10 cellular contexts compared by ENCODE assay signal in genomic region chr2:239751719-239752355, GRCh38.
A peak's percentile ranks its signal among the peaks of the same experiment; 100 is the strongest.
DNase-seq lines count a peak whose midpoint lies in the region; ATAC-seq and TF ChIP-seq lines count a peak whose summit lies in the region.
"Had no signal": no experiment of that assay in that cellular context is flagged by ENCODE, and none has a peak within 500 bp of the region (broad histone marks: within the 10 kb centered on the region; RNA-seq: fewer than 3 reads in every experiment).

No MANE protein-coding gene starts in this region.

- intact Hi-C loops in activated T-helper 2 cell treated with anti-CD3 and anti-CD28 coated beads, Interferon-gamma antibody, Interleukin-2, Interleukin-4, amounts not matched to agents 10 μg/mL and 5 μg/mL and 100 μg/mL, durations not matched to agents 14 hours and 24 hours and 36 hours (cut with micrococcal nuclease): no loop called here

- no peak overlapping the region for H3K27ac Mint-ChIP-seq in activated naive CD8-positive, alpha-beta T cell treated with anti-CD3 and anti-CD28 coated beads for 36 hours
- no peak overlapping the region for H3K27ac Mint-ChIP-seq in natural killer cell treated with Interleukin-12 subunit alpha and Interleukin-12 subunit beta and Interleukin-15 and Interleukin-18, amount 100 ng/mL, for 72 hours
- H3K27ac Mint-ChIP-seq in activated T-helper 2 cell treated with anti-CD3 and anti-CD28 coated beads, Interferon-gamma antibody, Interleukin-2, Interleukin-4, amounts not matched to agents 10 μg/mL and 5 μg/mL and 100 μg/mL, durations not matched to agents 14 hours and 24 hours and 36 hours: no peak overlapping the region

- peaks cover 27% of the 10 kb centered on the region for H3K4me1 ChIP-seq in SJSA1 (replicated peaks)

- DNase-seq in AG10803 (ENCODE audit: low read depth): peak; percentile 10
- DNase-seq in SJSA1 (ENCODE audit: low read depth in 1 of 2, low spot score in 2 of 2): peak in 1 of 2 experiments; percentile 52
- peak; percentile 45 for DNase-seq in activated naive CD8-positive, alpha-beta T cell treated with anti-CD3 and anti-CD28 coated beads for 36 hours
- DNase-seq in natural killer cell treated with Interleukin-12 subunit alpha and Interleukin-12 subunit beta and Interleukin-15 and Interleukin-18, amount 100 ng/mL, for 72 hours (ENCODE audit: low spot score): no peak
- DNase-seq in activated T-helper 2 cell treated with anti-CD3 and anti-CD28 coated beads, Interferon-gamma antibody, Interleukin-2, Interleukin-4, amounts not matched to agents 10 μg/mL and 5 μg/mL and 100 μg/mL, durations not matched to agents 14 hours and 24 hours and 36 hours (ENCODE audit: low spot score): no peak
- no peak for DNase-seq in NCI-H1092 (lab: John Stamatoyannopoulos, UW)
- no peak for DNase-seq in NCI-H2029 (lab: John Stamatoyannopoulos, UW)
- DNase-seq: islet precursor cell, NCI-H2081 treated with DMSO at 0.1 percent for 48 hours had no signal

- ATAC-seq in natural killer cell treated with Interleukin-12 subunit alpha and Interleukin-12 subunit beta and Interleukin-15 and Interleukin-18, amount 100 ng/mL, for 72 hours: peak; percentile 8 to 17
- ATAC-seq in HG02798 (IDR thresholded peaks at IDR 0.05; ENCODE audit: poor library complexity, unreplicated experiment): no peak

- H3K27me3 Mint-ChIP-seq in activated naive CD8-positive, alpha-beta T cell treated with anti-CD3 and anti-CD28 coated beads for 36 hours: no peaks in the 10 kb centered on the region
- H3K27me3 Mint-ChIP-seq in natural killer cell treated with Interleukin-12 subunit alpha and Interleukin-12 subunit beta and Interleukin-15 and Interleukin-18, amount 100 ng/mL, for 72 hours: peaks cover 15 to 19% of the 10 kb centered on the region in 2 donors
- H3K27me3 Mint-ChIP-seq in activated T-helper 2 cell treated with anti-CD3 and anti-CD28 coated beads, Interferon-gamma antibody, Interleukin-2, Interleukin-4, amounts not matched to agents 10 μg/mL and 5 μg/mL and 100 μg/mL, durations not matched to agents 14 hours and 24 hours and 36 hours (ENCODE audit: low read depth): no peaks in the 10 kb centered on the region

- no peak overlapping the region for H3K4me3 Mint-ChIP-seq in activated naive CD8-positive, alpha-beta T cell treated with anti-CD3 and anti-CD28 coated beads for 36 hours
- no peak overlapping the region for H3K4me3 Mint-ChIP-seq in natural killer cell treated with Interleukin-12 subunit alpha and Interleukin-12 subunit beta and Interleukin-15 and Interleukin-18, amount 100 ng/mL, for 72 hours
- no peak overlapping the region for H3K4me3 Mint-ChIP-seq in activated T-helper 2 cell treated with anti-CD3 and anti-CD28 coated beads, Interferon-gamma antibody, Interleukin-2, Interleukin-4, amounts not matched to agents 10 μg/mL and 5 μg/mL and 100 μg/mL, durations not matched to agents 14 hours and 24 hours and 36 hours (ENCODE audit: low read depth)

- H3K9me3 Mint-ChIP-seq in activated naive CD8-positive, alpha-beta T cell treated with anti-CD3 and anti-CD28 coated beads for 36 hours: no peaks in the 10 kb centered on the region
- no peaks in the 10 kb centered on the region for H3K9me3 Mint-ChIP-seq in natural killer cell treated with Interleukin-12 subunit alpha and Interleukin-12 subunit beta and Interleukin-15 and Interleukin-18, amount 100 ng/mL, for 72 hours
- H3K9me3 Mint-ChIP-seq in activated T-helper 2 cell treated with anti-CD3 and anti-CD28 coated beads, Interferon-gamma antibody, Interleukin-2, Interleukin-4, amounts not matched to agents 10 μg/mL and 5 μg/mL and 100 μg/mL, durations not matched to agents 14 hours and 24 hours and 36 hours: no peaks in the 10 kb centered on the region

- H3K9me3 ChIP-seq in SJSA1 (replicated peaks): no peaks in the 10 kb centered on the region

- H3K27me3 ChIP-seq in SJSA1 (replicated peaks): no peaks in the 10 kb centered on the region

- no peak overlapping the region for H3K4me3 ChIP-seq in AG10803 (ENCODE audit: low read length)
- no peak overlapping the region for H3K4me3 ChIP-seq in SJSA1

- H3K36me3 Mint-ChIP-seq in activated naive CD8-positive, alpha-beta T cell treated with anti-CD3 and anti-CD28 coated beads for 36 hours: no peaks in the 10 kb centered on the region
- no peaks in the 10 kb centered on the region for H3K36me3 Mint-ChIP-seq in natural killer cell treated with Interleukin-12 subunit alpha and Interleukin-12 subunit beta and Interleukin-15 and Interleukin-18, amount 100 ng/mL, for 72 hours
- no peaks in the 10 kb centered on the region for H3K36me3 Mint-ChIP-seq in activated T-helper 2 cell treated with anti-CD3 and anti-CD28 coated beads, Interferon-gamma antibody, Interleukin-2, Interleukin-4, amounts not matched to agents 10 μg/mL and 5 μg/mL and 100 μg/mL, durations not matched to agents 14 hours and 24 hours and 36 hours (ENCODE audit: low read depth)

- no peak for TF ChIP-seq CTCF in AG10803 (conservative IDR thresholded peaks at IDR 0.05; ENCODE audit: low read length)

- H3K27ac ChIP-seq in SJSA1: peak overlapping the region; percentile 38; the same call in 1 of the 2 replicates

- H3K36me3 ChIP-seq in SJSA1: no peaks in the 10 kb centered on the region

- peaks cover 10% of the 10 kb centered on the region for H3K4me1 Mint-ChIP-seq in activated naive CD8-positive, alpha-beta T cell treated with anti-CD3 and anti-CD28 coated beads for 36 hours
- H3K4me1 Mint-ChIP-seq in natural killer cell treated with Interleukin-12 subunit alpha and Interleukin-12 subunit beta and Interleukin-15 and Interleukin-18, amount 100 ng/mL, for 72 hours (ENCODE audit: low read depth in 2 of 2): peaks cover 0 to 6% of the 10 kb centered on the region in 2 donors
- peaks cover 2% of the 10 kb centered on the region for H3K4me1 Mint-ChIP-seq in activated T-helper 2 cell treated with anti-CD3 and anti-CD28 coated beads, Interferon-gamma antibody, Interleukin-2, Interleukin-4, amounts not matched to agents 10 μg/mL and 5 μg/mL and 100 μg/mL, durations not matched to agents 14 hours and 24 hours and 36 hours (ENCODE audit: low read depth)

Comparison
In these comparisons a context has a peak if more than half of its experiments do, and no peak if none do; other contexts are left out.
1. DNase-seq: peak in AG10803 (single experiment) and activated naive CD8-positive, alpha-beta T cell treated with anti-CD3 and anti-CD28 coated beads for 36 hours (single experiment); none in natural killer cell treated with Interleukin-12 subunit alpha and Interleukin-12 subunit beta and Interleukin-15 and Interleukin-18, amount 100 ng/mL, for 72 hours (single experiment), activated T-helper 2 cell treated with anti-CD3 and anti-CD28 coated beads, Interferon-gamma antibody, Interleukin-2, Interleukin-4, amounts not matched to agents 10 μg/mL and 5 μg/mL and 100 μg/mL, durations not matched to agents 14 hours and 24 hours and 36 hours (single experiment), NCI-H1092 (single experiment) and NCI-H2029 (single experiment).